8 cellular contexts compared by ENCODE assay signal in genomic region chr22:22558972-22559603, GRCh38. TPM values are rescaled to one million over a fixed set of nuclear protein-coding genes. Genes with fewer than 3 reads are reported as not detected.
DNase-seq lines count a peak whose midpoint lies in the region; ATAC-seq, FAIRE-seq and TF ChIP-seq lines count a peak whose summit lies in the region.

Gene PRAME (minus strand): TSS chr22:22559265. CDS start chr22:22556832, 2,433 bp downstream.

- H3K9me3 ChIP-seq in WERI-Rb-1 (ENCODE audit: severe bottlenecking), result no peaks in the 10 kb centered on the region

- H3K4me3 ChIP-seq in WERI-Rb-1 (ENCODE audit: low read depth, low read length), result peak within 1 kb of the TSS; percentile 40
- H3K4me3 ChIP-seq in cardiac fibroblast (replicated peaks in 1 of 2; ENCODE audit: low read depth in 2 of 2, low read length in 2 of 2), result no peak within 1 kb of the TSS

- no peaks in the 10 kb centered on the region for H3K4me1 Mint-ChIP-seq in mesothelial cell of epicardium

- no peaks in the 10 kb centered on the region for H3K27me3 ChIP-seq in WERI-Rb-1 (ENCODE audit: insufficient read depth, low read depth, severe bottlenecking)

- H3K27ac ChIP-seq in WERI-Rb-1, result peak within 1 kb of the TSS; percentile 17

- H3K4me3 Mint-ChIP-seq in mesothelial cell of epicardium, result no peak within 1 kb of the TSS

- ATAC-seq in stimulated activated naive CD8-positive, alpha-beta T cell treated with anti-CD3 and anti-CD28 coated beads, Interleukin-15, Interleukin-2, amounts not matched to agents 100 U/mL and 50 U/mL, for 24 hours, result peak; percentile 89
- no peak for ATAC-seq in GM21723 (IDR thresholded peaks at IDR 0.05; ENCODE audit: unreplicated experiment)

- TF ChIP-seq CTCF in WERI-Rb-1 (IDR thresholded peaks at IDR 0.05; ENCODE audit: low read depth, low read length) (peak; percentile 94), cardiac fibroblast (IDR thresholded peaks at IDR 0.05; ENCODE audit: low read depth, low read length) (peak; percentile 80), mesothelial cell of epicardium (IDR thresholded peaks at IDR 0.05; ENCODE audit: unreplicated experiment) (peak; percentile 35)

- FAIRE-seq in GM19239 (lab: Jason Lieb, UNC), result peak; percentile 53

- peaks cover 29% of the 10 kb centered on the region for H3K27me3 Mint-ChIP-seq in mesothelial cell of epicardium (ENCODE audit: low read depth)

- no peak within 1 kb of the TSS for H3K27ac Mint-ChIP-seq in mesothelial cell of epicardium

- H3K36me3 ChIP-seq in WERI-Rb-1, result no peaks in the 10 kb centered on the region

- in situ Hi-C loops in ACHN (cut with HindIII; ENCODE audit: low pct_ligation_motif_present, low pct_unique_long_range_greater_than_20kb, low sequenced_read_pairs), result no loop called here

- no peaks in the 10 kb centered on the region for H3K36me3 Mint-ChIP-seq in mesothelial cell of epicardium

- DNase-seq in ACHN, result peak; percentile 91
- peak; percentile 92 for DNase-seq in GM19239 (ENCODE audit: insufficient read length, low spot score)
- peak; percentile 97 for DNase-seq in NCI-H2227 (lab: John Stamatoyannopoulos, UW; ENCODE audit: unreplicated experiment)
- peak; percentile 94 for DNase-seq in WERI-Rb-1
- DNase-seq in cardiac fibroblast (ENCODE audit: low read depth in 2 of 2), result peak; percentile 27 to 61
- DNase-seq in mesothelial cell of epicardium (ENCODE audit: low spot score in 2 of 2, unreplicated experiment in 2 of 2), result peak in 1 of 2 experiments; percentile 45
- DNase-seq in stimulated activated naive CD8-positive, alpha-beta T cell treated with anti-CD3 and anti-CD28 coated beads, Interleukin-15, Interleukin-2, amounts not matched to agents 100 U/mL and 50 U/mL, for 24 hours, result peak; percentile 89

- H3K9me3 Mint-ChIP-seq in mesothelial cell of epicardium, result no peaks in the 10 kb centered on the region

RNA-seq across cellular contexts. Expression of gene PRAME, which starts in this region (rescaled TPM):
- not detected in 3 replicates for total RNA-seq in mesothelial cell of epicardium

Comparison
In these comparisons a context has a peak if more than half of its experiments do, and no peak if none do; other contexts are left out.
1. CTCF ChIP-seq: peak in every context shown above with its lines; median percentile 94 in WERI-Rb-1; 80 in cardiac fibroblast; 35 in mesothelial cell of epicardium.